13 cellular contexts compared by ENCODE assay signal in genomic region chr12:49091056-49091835, GRCh38. TPM values are rescaled to one million over a fixed set of nuclear protein-coding genes. Genes with fewer than 3 reads are reported as not detected.
DNase-seq lines count a peak whose midpoint lies in the region; ATAC-seq, FAIRE-seq and TF ChIP-seq lines count a peak whose summit lies in the region.
"Had no signal": no experiment of that assay in that cellular context is flagged by ENCODE, and none has a peak within 500 bp of the region (broad histone marks: within the 10 kb centered on the region; RNA-seq: fewer than 3 reads in every experiment).

No MANE protein-coding gene starts in this region.

- 43 to 52% methylated on average over 41 of the region's 41 CpGs for whole genome bisulfite sequencing in heart right ventricle, 2 donors
- WGBS in mesodermal cell (ENCODE audit: insufficient coverage in 2 of 2), 2 experiments: 51 to 57% methylated on average over 34 of the region's 41 CpGs

- H3K9me3 Mint-ChIP-seq in astrocyte (ENCODE audit: unreplicated experiment): no peaks in the 10 kb centered on the region

- H3K27ac ChIP-seq in heart right ventricle (peak overlapping the region in 3 of 10 donors; percentile 17 to 36 (median 34)), astrocyte (ENCODE audit: low read depth, low read length) (no peak overlapping the region), mesodermal cell (ENCODE audit: low read depth, low read length, severe bottlenecking) (no peak overlapping the region), thoracic aorta (no peak overlapping the region)
- H3K27ac ChIP-seq: gastrocnemius medialis had no signal

- no peak overlapping the region for H3K9ac ChIP-seq in astrocyte (ENCODE audit: low read length)

- H3K9me3 ChIP-seq in heart right ventricle: no peaks in the 10 kb centered on the region
- H3K9me3 ChIP-seq in astrocyte (ENCODE audit: insufficient read depth, low read depth, low read length): no peaks in the 10 kb centered on the region
- no peaks in the 10 kb centered on the region for H3K9me3 ChIP-seq in mesodermal cell (ENCODE audit: control insufficient read depth, low read length)
- no peaks in the 10 kb centered on the region for H3K9me3 ChIP-seq in thoracic aorta
- H3K9me3 ChIP-seq: gastrocnemius medialis, mucosa of descending colon had no signal

- peak overlapping the region; percentile 53 for H2AFZ ChIP-seq in astrocyte (ENCODE audit: low read depth, low read length)

- DNase-seq in heart right ventricle (no peak), Right ventricle myocardium superior (no peak), astrocyte (ENCODE audit: low read depth) (no peak), thoracic aorta (ENCODE audit: low spot score) (no peak), NCI-H510A (lab: John Stamatoyannopoulos, UW) (no peak), hippocampal formation (lab: John Stamatoyannopoulos, UW) (no peak)
- DNase-seq: gastrocnemius medialis, NCI-H1105 treated with DMSO at 0.1 percent for 48 hours had no signal

- no peak overlapping the region for H3K27ac Mint-ChIP-seq in astrocyte (ENCODE audit: unreplicated experiment)

- H3K36me3 ChIP-seq in heart right ventricle (peaks cover 0 to 8% (median 0%) of the 10 kb centered on the region in 9 donors), astrocyte (ENCODE audit: insufficient read depth, low read length) (no peaks in the 10 kb centered on the region), mesodermal cell (ENCODE audit: control insufficient read depth, insufficient read depth, low read length) (peaks cover 7% of the 10 kb centered on the region), thoracic aorta (no peaks in the 10 kb centered on the region)
- H3K36me3 ChIP-seq: gastrocnemius medialis had no signal

- intact Hi-C loops in heart right ventricle (cut with DNase I) (no loop called here), Right ventricle myocardium superior (cut with DNase I) (no loop called here)

- H3K4me3 ChIP-seq in heart right ventricle (peak overlapping the region in 8 of 10 donors; percentile 22 to 51 (median 45)), astrocyte (ENCODE audit: insufficient read depth, low read depth, low read length) (no peak overlapping the region), mesodermal cell (ENCODE audit: extremely low read depth, insufficient read depth, low read length, poor library complexity, severe bottlenecking) (peak overlapping the region; percentile 22), thoracic aorta (peak overlapping the region; percentile 50)
- H3K4me3 ChIP-seq: mucosa of descending colon had no signal

- no peak for FAIRE-seq in astrocyte (lab: Jason Lieb, UNC)
- FAIRE-seq: GM12891 had no signal

- no peak for TF ChIP-seq CTCF in heart right ventricle (IDR thresholded peaks at IDR 0.05)
- no peak for TF ChIP-seq CTCF in astrocyte (IDR thresholded peaks at IDR 0.05; ENCODE audit: insufficient read depth, low read depth, low read length)
- TF ChIP-seq CTCF in thoracic aorta (IDR thresholded peaks at IDR 0.05): no peak

- peaks cover 5% of the 10 kb centered on the region for H3K4me1 Mint-ChIP-seq in astrocyte (ENCODE audit: low read depth, unreplicated experiment)

- peaks cover 43% of the 10 kb centered on the region for H3K27me3 Mint-ChIP-seq in astrocyte (ENCODE audit: low read depth, unreplicated experiment)

- peak overlapping the region; percentile 60 for H3K4me3 Mint-ChIP-seq in astrocyte (ENCODE audit: unreplicated experiment)

- H3K4me2 ChIP-seq in astrocyte (ENCODE audit: low read length): peak overlapping the region; percentile 81

- peaks cover 30% of the 10 kb centered on the region for H4K20me1 ChIP-seq in astrocyte (ENCODE audit: insufficient read depth, low read length)

- peaks cover 10 to 75% (median 52%) of the 10 kb centered on the region in 7 donors for H3K27me3 ChIP-seq in heart right ventricle
- H3K27me3 ChIP-seq in astrocyte (ENCODE audit: insufficient read depth, low read length): peaks cover 60% of the 10 kb centered on the region
- peaks cover 8% of the 10 kb centered on the region for H3K27me3 ChIP-seq in thoracic aorta (replicated peaks; ENCODE audit: insufficient read depth)

- H3K79me2 ChIP-seq in astrocyte (ENCODE audit: insufficient read depth, low read length): no peaks in the 10 kb centered on the region

- ATAC-seq in heart right ventricle (no peak), Right ventricle myocardium superior (ENCODE audit: poor library complexity) (no peak), thoracic aorta (ENCODE audit: insufficient number of reproducible peaks, low FRiP score, low read depth) (no peak), GM18511 (IDR thresholded peaks at IDR 0.05; ENCODE audit: unreplicated experiment) (no peak)
- ATAC-seq: gastrocnemius medialis had no signal

- H3K4me1 ChIP-seq in heart right ventricle (peaks cover 39 to 76% (median 72%) of the 10 kb centered on the region in 9 donors), astrocyte (ENCODE audit: insufficient read depth, low read length) (peaks cover 32% of the 10 kb centered on the region), mesodermal cell (ENCODE audit: control insufficient read depth, insufficient read depth, low read length, poor library complexity, severe bottlenecking) (peaks cover 25% of the 10 kb centered on the region), thoracic aorta (ENCODE audit: control insufficient read depth in 1 of 2, low read depth in 2 of 2) (peaks cover 32 to 56% of the 10 kb centered on the region in 2 donors)

- H3K36me3 Mint-ChIP-seq in astrocyte (ENCODE audit: low read depth, unreplicated experiment): peaks cover 12% of the 10 kb centered on the region

RNA-seq across cellular contexts. Expression of gene DHH, which starts 3.4 kb away (rescaled TPM):
- total RNA-seq in heart right ventricle (1 to 10 TPM in 2 of 10 donors, under 1 TPM in 8; 0.32 to 1.6 (median 0.74) TPM), Right ventricle myocardium superior (0.32 TPM), astrocyte (0.05 and 0.16 TPM in 2 replicates), thoracic aorta (1 to 10 TPM; 1.2 to 2.4 TPM)
- 1 to 10 TPM in 1 of 2 donors, under 1 TPM in 1; 0.37 to 1.2 TPM for polyA plus RNA-seq in heart right ventricle
- polyA plus RNA-seq in mesodermal cell (2013, experiment 1 of 2): 0.11 TPM
- polyA plus RNA-seq in mesodermal cell (2013, experiment 2 of 2): 0.25 TPM

RNA-seq across cellular contexts. Expression of gene LMBR1L, which starts 19.4 kb away (rescaled TPM):
- total RNA-seq in heart right ventricle (10 to 100 TPM; 21.5 to 51.8 (median 30.8) TPM), Right ventricle myocardium superior (30.0 TPM), astrocyte (58.7 and 61.0 TPM in 2 replicates), thoracic aorta (10 to 100 TPM; 77.7 to 93.4 TPM)
- polyA plus RNA-seq in heart right ventricle: 10 to 100 TPM; 24.8 to 47.0 TPM
- 84.0 TPM for polyA plus RNA-seq in mesodermal cell (2013, experiment 1 of 2)
- polyA plus RNA-seq in mesodermal cell (2013, experiment 2 of 2): 67.7 TPM

RNA-seq across cellular contexts. Expression of gene RHEBL1, which starts 21.5 kb away (rescaled TPM):
- total RNA-seq in heart right ventricle: 1 to 10 TPM in 2 of 10 donors, under 1 TPM in 6, not detected in 2; 0.23 to 1.9 (median 0.41) TPM
- polyA plus RNA-seq in heart right ventricle: under 1 TPM; 0.43 to 0.73 TPM
- 0.48 TPM for total RNA-seq in Right ventricle myocardium superior
- 1.3 and 1.9 TPM in 2 replicates for total RNA-seq in astrocyte
- 4.6 TPM for polyA plus RNA-seq in mesodermal cell (2013, experiment 1 of 2)
- 4.5 TPM for polyA plus RNA-seq in mesodermal cell (2013, experiment 2 of 2)
- 1 to 10 TPM in 1 of 2 donors, not detected in 1; 1.3 TPM for total RNA-seq in thoracic aorta
- total RNA-seq: urinary bladder had no signal

RNA-seq across cellular contexts. Expression of gene KMT2D, which starts 30.7 kb away (rescaled TPM):
- total RNA-seq in heart right ventricle (10 to 100 TPM; 32.6 to 65.3 (median 54.2) TPM), Right ventricle myocardium superior (38.1 TPM), astrocyte (81.7 and 86.9 TPM in 2 replicates), thoracic aorta (100 to 1,000 TPM in 1 of 2 donors, 10 to 100 TPM in 1; 56.5 to 101 TPM)
- polyA plus RNA-seq in heart right ventricle: 10 to 100 TPM in 1 of 2 donors, 1 to 10 TPM in 1; 9.6 to 60.6 TPM
- polyA plus RNA-seq in mesodermal cell (2013, experiment 1 of 2): 37.0 TPM
- 20.3 TPM for polyA plus RNA-seq in mesodermal cell (2013, experiment 2 of 2)

RNA-seq across cellular contexts. Expression of gene TUBA1B, which starts 39.9 kb away (rescaled TPM):
- 100 to 1,000 TPM; 201 to 818 (median 309) TPM for total RNA-seq in heart right ventricle
- 1,000 to 10,000 TPM in 1 of 2 donors, 100 to 1,000 TPM in 1; 117 to 1,374 TPM for polyA plus RNA-seq in heart right ventricle
- total RNA-seq in Right ventricle myocardium superior: 333 TPM
- total RNA-seq in astrocyte: 811 and 939 TPM in 2 replicates
- polyA plus RNA-seq in mesodermal cell (2013, experiment 1 of 2): 2,326 TPM
- polyA plus RNA-seq in mesodermal cell (2013, experiment 2 of 2): 2,085 TPM
- total RNA-seq in thoracic aorta: 100 to 1,000 TPM; 501 to 945 TPM
